Comparison of ENCODE assay signal across 20 cellular contexts in the genomic region with DNA sequence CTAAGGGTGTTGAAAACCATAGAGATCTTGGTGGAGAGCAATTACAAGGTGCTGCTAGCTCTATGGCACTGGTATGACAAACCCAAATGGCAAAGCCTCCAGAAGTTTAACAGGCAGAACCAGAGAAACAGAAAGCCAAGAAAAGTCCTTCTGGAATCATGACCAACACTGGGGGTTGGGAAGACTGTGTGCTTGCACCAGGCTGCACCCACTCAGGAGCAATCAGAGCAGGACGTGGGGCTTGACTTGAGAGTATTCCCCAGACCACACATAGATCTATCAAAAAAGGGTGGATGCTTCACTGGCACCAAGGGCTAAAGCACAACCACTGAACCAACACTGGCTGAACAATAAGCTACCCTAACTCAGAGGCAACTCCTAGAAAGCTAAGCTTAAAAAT. TPM values are rescaled to one million over a fixed set of nuclear protein-coding genes. Genes with fewer than 3 reads are reported as not detected.
DNase-seq lines count a peak whose midpoint lies in the region; ATAC-seq and TF ChIP-seq lines count a peak whose summit lies in the region.
"Had no signal": no experiment of that assay in that cellular context is flagged by ENCODE, and none has a peak within 500 bp of the region (broad histone marks: within the 10 kb centered on the region; RNA-seq: fewer than 3 reads in every experiment).

No MANE protein-coding gene starts in this region.

- in situ Hi-C loops in transverse colon (cut with MboI; ENCODE audit: low pct_ligation_motif_present in 1 of 4, low pct_unique_long_range_greater_than_20kb in 1 of 4, low sequenced_read_pairs in 3 of 4): loop anchor here in 1 of 4 donors (25.0 kb wide), 1 partner anchor 163 kb away; the partner anchor contains the start of gene CTSK

- WGBS in transverse colon (ENCODE audit: low coverage in 1 of 2), 2 donors: 50 to 61% methylated on average over 1 of the region's 1 CpG

- ATAC-seq in Right ventricle myocardium inferior: peak; percentile 38
- ATAC-seq in activated T-helper 17 cell treated with anti-CD3 and anti-CD28 coated beads, Interleukin-2, amount 50 U/mL, for 72 hours (replicated peaks): no peak

- H3K27ac ChIP-seq in right atrium auricular region: no peak overlapping the region
- H3K27ac ChIP-seq in transverse colon: peak overlapping the region in 3 of 4 donors; percentile 19 to 62 (median 24)
- H3K27ac ChIP-seq: SJSA1 had no signal

- H3K9ac ChIP-seq in mucosa of stomach (ENCODE audit: low read length): peak overlapping the region; percentile 3

- H3K4me3 ChIP-seq in right atrium auricular region (no peak overlapping the region), mucosa of stomach (ENCODE audit: low read length) (no peak overlapping the region), transverse colon (no peak overlapping the region)
- H3K4me3 ChIP-seq: HAP-1, Peyer's patch, SJSA1 had no signal

- no peaks in the 10 kb centered on the region for H3K9me3 Mint-ChIP-seq in activated T-helper 17 cell treated with anti-CD3 and anti-CD28 coated beads, Interleukin-2, amount 50 U/mL, for 72 hours

- TF ChIP-seq EP300 in transverse colon (IDR thresholded peaks at IDR 0.05; ENCODE audit: low read depth): no peak

- DNase-seq in Right ventricle myocardium inferior (ENCODE audit: missing footprints): no peak
- DNase-seq in right atrium auricular region (ENCODE audit: low spot score): no peak
- no peak for DNase-seq in transverse colon
- no peak for DNase-seq in GM03348 (ENCODE audit: low spot score)
- DNase-seq in NCI-H524 (lab: John Stamatoyannopoulos, UW): no peak
- no peak for DNase-seq in OCI-M2 (lab: John Stamatoyannopoulos, UW; ENCODE audit: unreplicated experiment)
- DNase-seq: BE2C; EL; GF-D8; KG1; NCI-H1436 treated with DMSO at 0.1 percent for 48 hours; NCI-H2227 treated with DMSO at 0.1 percent for 48 hours; NCI-H510A; NCI-H748 treated with DMSO at 0.1 percent for 48 hours; NK-92 treated with Interleukin-12 subunit alpha and Interleukin-12 subunit beta, amount 100 ng/mL, for 24 hours; Peyer's patch had no signal

- no peaks in the 10 kb centered on the region for H3K4me1 Mint-ChIP-seq in activated T-helper 17 cell treated with anti-CD3 and anti-CD28 coated beads, Interleukin-2, amount 50 U/mL, for 72 hours

- H3K27ac Mint-ChIP-seq in activated T-helper 17 cell treated with anti-CD3 and anti-CD28 coated beads, Interleukin-2, amount 50 U/mL, for 72 hours: peak overlapping the region; percentile 36

- peaks cover 0 to 12% of the 10 kb centered on the region in 2 donors for H3K4me1 ChIP-seq in right atrium auricular region
- H3K4me1 ChIP-seq in mucosa of stomach (ENCODE audit: control insufficient read depth, insufficient read depth, low read length): peaks cover 40% of the 10 kb centered on the region
- peaks cover 0 to 27% (median 13%) of the 10 kb centered on the region in 4 donors for H3K4me1 ChIP-seq in transverse colon
- H3K4me1 ChIP-seq: BE2C, HAP-1, Peyer's patch, SJSA1 had no signal

- no peak overlapping the region for H3K4me3 Mint-ChIP-seq in activated T-helper 17 cell treated with anti-CD3 and anti-CD28 coated beads, Interleukin-2, amount 50 U/mL, for 72 hours

- H3K9me3 ChIP-seq in right atrium auricular region: no peaks in the 10 kb centered on the region
- H3K9me3 ChIP-seq in mucosa of stomach (ENCODE audit: control insufficient read depth, low read length): no peaks in the 10 kb centered on the region
- no peaks in the 10 kb centered on the region for H3K9me3 ChIP-seq in transverse colon
- H3K9me3 ChIP-seq: BE2C, HAP-1, Peyer's patch, SJSA1 had no signal

- H3K27me3 Mint-ChIP-seq in activated T-helper 17 cell treated with anti-CD3 and anti-CD28 coated beads, Interleukin-2, amount 50 U/mL, for 72 hours: no peaks in the 10 kb centered on the region

- TF ChIP-seq POLR2A in transverse colon (IDR thresholded peaks at IDR 0.05): no peak

- H3K36me3 ChIP-seq in right atrium auricular region (peaks cover 23% of the 10 kb centered on the region), mucosa of stomach (ENCODE audit: control insufficient read depth, insufficient read depth, low read length) (peaks cover 8% of the 10 kb centered on the region), transverse colon (peaks cover 0 to 33% (median 16%) of the 10 kb centered on the region in 4 donors)
- H3K36me3 ChIP-seq: BE2C had no signal

- intact Hi-C loops in Right ventricle myocardium inferior (cut with DNase I): no loop called here
- intact Hi-C loops in transverse colon (cut with DNase I; ENCODE audit: low total_unique reads): no loop called here

- H3K27me3 ChIP-seq in right atrium auricular region (no peaks in the 10 kb centered on the region), mucosa of stomach (ENCODE audit: control insufficient read depth, insufficient read depth, low read length) (no peaks in the 10 kb centered on the region), transverse colon (no peaks in the 10 kb centered on the region)
- H3K27me3 ChIP-seq: BE2C, Peyer's patch, SJSA1 had no signal

- no peak for TF ChIP-seq CTCF in right atrium auricular region (IDR thresholded peaks at IDR 0.05)
- TF ChIP-seq CTCF in transverse colon (IDR thresholded peaks at IDR 0.05): no peak

- H3K36me3 Mint-ChIP-seq in activated T-helper 17 cell treated with anti-CD3 and anti-CD28 coated beads, Interleukin-2, amount 50 U/mL, for 72 hours (ENCODE audit: low read depth): peaks cover 59% of the 10 kb centered on the region

RNA-seq across cellular contexts. Expression of gene ENSA, which starts 20.0 kb away (rescaled TPM):
- total RNA-seq in Right ventricle myocardium inferior (131 TPM), right atrium auricular region (100 to 1,000 TPM in 1 of 2 donors, 10 to 100 TPM in 1; 81.7 to 139 TPM), transverse colon (100 to 1,000 TPM; 111 to 174 (median 158) TPM)
- total RNA-seq in activated T-helper 17 cell treated with anti-CD3 and anti-CD28 coated beads, Interleukin-2, amount 50 U/mL, for 72 hours: 100 to 1,000 TPM; 136 to 199 TPM

RNA-seq across cellular contexts. Expression of gene GOLPH3L, which starts 47.5 kb away (rescaled TPM):
- total RNA-seq in Right ventricle myocardium inferior: 16.5 TPM
- total RNA-seq in right atrium auricular region: 10 to 100 TPM; 11.3 to 12.7 TPM
- 10 to 100 TPM; 13.0 to 18.7 TPM for total RNA-seq in activated T-helper 17 cell treated with anti-CD3 and anti-CD28 coated beads, Interleukin-2, amount 50 U/mL, for 72 hours
- total RNA-seq in transverse colon: 10 to 100 TPM; 12.7 to 61.0 (median 34.7) TPM

Comparison
In these comparisons a context has a peak if more than half of its experiments do, and no peak if none do; other contexts are left out.
1. H3K27ac ChIP-seq: peak in transverse colon (3 of 4); none in right atrium auricular region (0 of 2).